Comparison of ENCODE assay signal across 11 cellular contexts in genomic region chr2:127087780-127088495, GRCh38. TPM values are rescaled to one million over a fixed set of nuclear protein-coding genes. Genes with fewer than 3 reads are reported as not detected.
DNase-seq lines count a peak whose midpoint lies in the region; ATAC-seq and TF ChIP-seq lines count a peak whose summit lies in the region.
"Had no signal": no experiment of that assay in that cellular context is flagged by ENCODE, and none has a peak within 500 bp of the region (broad histone marks: within the 10 kb centered on the region; RNA-seq: fewer than 3 reads in every experiment).

No MANE protein-coding gene starts in this region.

- POLR2A ChIA-PET in AG04450 (lab: Yijun Ruan, JAX) (interaction anchor here (0.6 to 1.4 kb wide), 5 partner anchors 13 to 79 kb away, joined by 3 to 7 read pairs (median 4); partner anchors contain the start of gene BIN1), PC-9 (lab: Charles Lee; ENCODE audit: unreplicated experiment) (no interaction called here)

- H3K9me3 ChIP-seq in AG04450 (ENCODE audit: control insufficient read depth, insufficient read depth, low read length): no peaks in the 10 kb centered on the region; the same call in 1 of the 2 replicates
- no peaks in the 10 kb centered on the region for H3K9me3 ChIP-seq in ovary
- H3K9me3 ChIP-seq in PC-9 (ENCODE audit: insufficient read depth, low read depth): no peaks in the 10 kb centered on the region

- H4K20me1 ChIP-seq in PC-9 (ENCODE audit: insufficient read depth): peaks cover 17% of the 10 kb centered on the region

- DNase-seq in AG04450 (ENCODE audit: low read depth, low spot score): no peak
- DNase-seq in fibroblast of villous mesenchyme (ENCODE audit: low read depth): no peak
- peak in 1 of 5 donors; percentile 60 for DNase-seq in ovary
- no peak for DNase-seq in PC-9
- no peak for DNase-seq in NCI-H2196 (lab: John Stamatoyannopoulos, UW; ENCODE audit: unreplicated experiment)
- DNase-seq: activated CD8-positive, alpha-beta memory T cell treated with anti-CD3 and anti-CD28 coated beads, Interleukin-2, amount 50 U/mL, for 4 hours; AML-193 had no signal

- H3F3A ChIP-seq in PC-9 (ENCODE audit: insufficient read depth, low read depth): peaks cover 21% of the 10 kb centered on the region

- CTCF ChIA-PET in AG04450 (lab: Charles Lee) (interaction anchor here (1.1 kb wide), 1 partner anchor 20 kb away, joined by 3 read pairs; no protein-coding TSS in a partner anchor), PC-9 (lab: Charles Lee) (no interaction called here)

- no TSS peak for BruUV-seq in PC-9 (replicated peaks; lab: Mats Ljungman, UMichigan)

- H3K4me1 ChIP-seq in ovary (ENCODE audit: insufficient read depth): peaks cover 30% of the 10 kb centered on the region
- peaks cover 43% of the 10 kb centered on the region for H3K4me1 ChIP-seq in PC-9 (replicated peaks; ENCODE audit: insufficient read depth)

- TF ChIP-seq EP300 in ovary (IDR thresholded peaks at IDR 0.05): no peak

- no peaks in the 10 kb centered on the region for H3K9me2 ChIP-seq in PC-9 (ENCODE audit: insufficient read depth)

- H2AFZ ChIP-seq in PC-9: no peak overlapping the region

- H3K36me3 ChIP-seq in ovary: no peaks in the 10 kb centered on the region
- H3K36me3 ChIP-seq in PC-9 (ENCODE audit: low read depth): peaks cover 7% of the 10 kb centered on the region; the same call in 1 of the 2 replicates

- H3K4me3 ChIP-seq in AG04450 (ENCODE audit: low read depth, low read length): peak overlapping the region; percentile 43
- H3K4me3 ChIP-seq in fibroblast of villous mesenchyme (ENCODE audit: low read depth, low read length): peak overlapping the region; percentile 9
- no peak overlapping the region for H3K4me3 ChIP-seq in ovary
- H3K4me3 ChIP-seq in PC-9: no peak overlapping the region

- H3K27me3 ChIP-seq in AG04450 (ENCODE audit: control insufficient read depth, insufficient read depth, low read length) (no peaks in the 10 kb centered on the region), ovary (no peaks in the 10 kb centered on the region), PC-9 (ENCODE audit: insufficient read depth, low read depth) (no peaks in the 10 kb centered on the region)

- 45 to 69% (median 49%) methylated on average over 13 of the region's 13 CpGs for WGBS in ovary, 3 donors

- H3K27ac ChIP-seq in AG04450 (ENCODE audit: low read depth, low read length) (peak overlapping the region; percentile 91), ovary (peak overlapping the region; percentile 77 to 90), PC-9 (no peak overlapping the region)

- TF ChIP-seq CTCF in AG04450 (IDR thresholded peaks at IDR 0.05; ENCODE audit: low read depth, low read length): no peak
- TF ChIP-seq CTCF in fibroblast of villous mesenchyme (IDR thresholded peaks at IDR 0.05; ENCODE audit: insufficient read depth, low read depth, low read length): no peak
- TF ChIP-seq CTCF in ovary (IDR thresholded peaks at IDR 0.05): no peak
- no peak for TF ChIP-seq CTCF in PC-9 (conservative IDR thresholded peaks at IDR 0.05)

- intact Hi-C loops in ovary (cut with DNase I): loop anchor here in 1 of 4 donors (10.0 kb wide), 1 partner anchor 67 kb away; no protein-coding TSS in a partner anchor
- intact Hi-C loops in PC-9 (cut with micrococcal nuclease; ENCODE audit: unreplicated experiment): no loop called here

- no peak overlapping the region for H3K4me2 ChIP-seq in PC-9

- H3K79me2 ChIP-seq in PC-9 (ENCODE audit: low read depth): peaks cover 77% of the 10 kb centered on the region

- ATAC-seq in SK-N-SH treated with all-trans-retinoic acid at 6 μM for 48 hours (peak; percentile 4; the same call in 1 of the 3 replicates), HG02759 (IDR thresholded peaks at IDR 0.05; ENCODE audit: unreplicated experiment) (no peak), GM21381 (IDR thresholded peaks at IDR 0.05; ENCODE audit: unreplicated experiment) (no peak)
- ATAC-seq: HCT116 had no signal

- no peak for TF ChIP-seq POLR2A in ovary (IDR thresholded peaks at IDR 0.05)

TF ChIP-seq in SK-N-SH treated with all-trans-retinoic acid at 6 μM for 48 hours, 23 proteins besides CTCF, POLR2A, EP300 and RAD21:
- TF ChIP-seq TCF4 (CRISPR knock-in tag; IDR thresholded peaks at IDR 0.05; ENCODE audit: borderline replicate concordance) (no peak), PPARA (CRISPR knock-in tag; IDR thresholded peaks at IDR 0.05; ENCODE audit: borderline replicate concordance) (no peak)
TF ChIP-seq in SK-N-SH treated with all-trans-retinoic acid at 6 μM for 48 hours: peak in this region for 0.

RNA-seq across cellular contexts. Expression of gene BIN1, which starts 19.0 kb away (rescaled TPM):
- polyA plus RNA-seq in AG04450 (2011; rRNA removed) (32.4 and 35.7 TPM in 2 replicates), ovary (10 to 100 TPM; 16.7 to 32.6 TPM)
- polyA minus RNA-seq in AG04450 (2011; rRNA and poly(A)+ RNA removed): 33.1 and 43.8 TPM in 2 replicates
- total RNA-seq in fibroblast of villous mesenchyme (75.6 and 85.4 TPM in 2 replicates), ovary (10 to 100 TPM; 25.2 to 77.3 (median 57.6) TPM), PC-9 (2021) (87.5 and 95.6 TPM in 2 replicates)

Comparison
In these comparisons a context has a peak if more than half of its experiments do, and no peak if none do; other contexts are left out.
1. H3K4me3 ChIP-seq: peak in AG04450 (single experiment) and fibroblast of villous mesenchyme (single experiment); none in ovary (single experiment) and PC-9 (single experiment).